In the genomic region with DNA sequence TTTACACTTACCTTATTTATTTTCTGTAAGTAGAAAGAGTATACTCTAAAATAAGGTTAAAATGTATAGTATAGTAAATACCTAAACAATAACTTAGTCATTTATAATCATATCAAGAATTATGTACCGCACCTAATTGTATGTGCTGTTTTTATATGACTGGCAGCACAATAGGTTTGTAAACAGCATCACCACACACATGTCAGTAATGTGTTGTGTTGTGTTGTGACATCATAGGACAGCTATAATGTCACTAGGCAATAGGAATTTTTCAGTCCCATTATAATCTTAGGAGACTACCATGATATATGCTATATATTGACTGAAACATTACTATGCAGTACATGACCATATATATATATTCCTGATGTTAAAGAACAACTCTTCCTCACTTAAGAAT, we compare ENCODE assay signal across 32 cellular contexts.
DNase-seq lines count a peak whose midpoint lies in the region; ATAC-seq, FAIRE-seq and TF ChIP-seq lines count a peak whose summit lies in the region.
"Had no signal": no experiment of that assay in that cellular context is flagged by ENCODE, and none has a peak within 500 bp of the region (broad histone marks: within the 10 kb centered on the region; RNA-seq: fewer than 3 reads in every experiment).

No MANE protein-coding gene starts in this region.

- FAIRE-seq in HepG2 (lab: Jason Lieb, UNC) (no peak), D721Med (lab: Jason Lieb, UNC) (peak; percentile 6)
- FAIRE-seq: A204.1, A549 had no signal

- intact Hi-C loops in HepG2 (cut with micrococcal nuclease; ENCODE audit: unreplicated experiment) (no loop called here), right lobe of liver (cut with DNase I) (no loop called here)

- H2AFZ ChIP-seq in HepG2 (ENCODE audit: low read length) (no peak overlapping the region), neural cell (ENCODE audit: low read depth, low read length) (no peak overlapping the region)

- TF ChIP-seq RAD21 in HepG2 (CRISPR knock-in tag; IDR thresholded peaks at IDR 0.05) (no peak), neural cell (conservative IDR thresholded peaks at IDR 0.05) (no peak)

- no peak overlapping the region for H3K27ac ChIP-seq in HepG2 (ENCODE audit: extremely low read length, insufficient read depth, low read length)
- no peak overlapping the region for H3K27ac ChIP-seq in right lobe of liver
- H3K27ac ChIP-seq in neural cell (ENCODE audit: low read length): no peak overlapping the region
- H3K27ac ChIP-seq: 22Rv1; A549; BLaER1; BLaER1 treated with 17β-estradiol and CSF1 and Interleukin-3, amounts not matched to agents 10 nM and 100 nM; C4-2B had no signal

- H3K9me3 ChIP-seq in HepG2 (ENCODE audit: low read length) (peaks cover 71% of the 10 kb centered on the region), right lobe of liver (no peaks in the 10 kb centered on the region), neural cell (ENCODE audit: low read length) (no peaks in the 10 kb centered on the region)
- H3K9me3 ChIP-seq: A549; BE2C; BLaER1; BLaER1 treated with 17β-estradiol and CSF1 and Interleukin-3, amounts not matched to agents 10 nM and 100 nM; Caco-2 had no signal

- H3K27me3 ChIP-seq in HepG2 (ENCODE audit: control insufficient read depth in 1 of 2, insufficient read depth in 2 of 2, low read length in 2 of 2): no peaks in the 10 kb centered on the region
- H3K27me3 ChIP-seq in right lobe of liver: no peaks in the 10 kb centered on the region
- no peaks in the 10 kb centered on the region for H3K27me3 ChIP-seq in neural cell (ENCODE audit: insufficient read depth, low read depth, low read length)
- H3K27me3 ChIP-seq: BE2C; BLaER1; BLaER1 treated with 17β-estradiol and CSF1 and Interleukin-3, amounts not matched to agents 10 nM and 100 nM had no signal

- DNase-seq in HepG2 (ENCODE audit: low spot score): no peak
- DNase-seq in right lobe of liver: no peak
- no peak for DNase-seq in D721Med (ENCODE audit: insufficient read length, low spot score)
- no peak for DNase-seq in foreskin fibroblast
- DNase-seq in NCI-H774 (lab: John Stamatoyannopoulos, UW): no peak
- DNase-seq: 8988T; ACHN; AML-193; BE2C; C1 segment of cervical spinal cord; Caco-2; Calu3; CD4-positive, alpha-beta memory T cell; CD4-positive, alpha-beta T cell; CD4-positive, CD25-positive, alpha-beta regulatory T cell; CD8-positive, alpha-beta memory T cell; CD8-positive, alpha-beta T cell; COR-L47; DMS 273 treated with DMSO at 0.1 percent for 48 hours; DMS153; DMS53; DMS79; DMS79 treated with DMSO at 0.1 percent for 48 hours; DND-41; EL had no signal

- no peaks in the 10 kb centered on the region for H3K9me2 ChIP-seq in neural cell (ENCODE audit: insufficient read depth, low read length)

- H3K4me3 ChIP-seq in HepG2 (replicated peaks in 1 of 3; ENCODE audit: insufficient read depth in 1 of 3, low read depth in 2 of 3, low read length in 3 of 3): no peak overlapping the region
- H3K4me3 ChIP-seq in right lobe of liver: no peak overlapping the region
- no peak overlapping the region for H3K4me3 ChIP-seq in neural cell (ENCODE audit: low read length)
- H3K4me3 ChIP-seq in foreskin fibroblast (ENCODE audit: low read depth in 1 of 2, low read length in 2 of 2): no peak overlapping the region
- H3K4me3 ChIP-seq: A549; BLaER1; BLaER1 treated with 17β-estradiol and CSF1 and Interleukin-3, amounts not matched to agents 10 nM and 100 nM had no signal

- ATAC-seq in HepG2 (no peak), right lobe of liver (no peak)
- ATAC-seq: A549; CD8-positive, alpha-beta T cell had no signal

- CTCF ChIA-PET in HepG2 (lab: Yijun Ruan, JAX; ENCODE audit: low intra/inter-chr PET ratio, low total read pairs): no interaction called here

- no peaks in the 10 kb centered on the region for H4K20me1 ChIP-seq in HepG2 (ENCODE audit: insufficient read depth, low read length)
- H4K20me1 ChIP-seq in neural cell (ENCODE audit: insufficient read depth): no peaks in the 10 kb centered on the region
- H4K20me1 ChIP-seq: BLaER1; BLaER1 treated with 17β-estradiol and CSF1 and Interleukin-3, amounts not matched to agents 10 nM and 100 nM had no signal

- WGBS in HepG2 (ENCODE audit: low lambda C conversion rate): 0% methylated on average over 1 of the region's 1 CpG
- 63% methylated on average over 1 of the region's 1 CpG for WGBS in right lobe of liver (ENCODE audit: insufficient coverage, low coverage, low lambda C conversion rate, missing lambda C conversion rate)

- no peaks in the 10 kb centered on the region for H3K36me3 ChIP-seq in HepG2 (replicated peaks in 1 of 2; ENCODE audit: control insufficient read depth in 1 of 2, insufficient read depth in 2 of 2, low read length in 2 of 2)
- no peaks in the 10 kb centered on the region for H3K36me3 ChIP-seq in right lobe of liver
- H3K36me3 ChIP-seq in neural cell (ENCODE audit: insufficient read depth, low read length): no peaks in the 10 kb centered on the region
- H3K36me3 ChIP-seq: BE2C; BLaER1; BLaER1 treated with 17β-estradiol and CSF1 and Interleukin-3, amounts not matched to agents 10 nM and 100 nM had no signal

- no peaks in the 10 kb centered on the region for H3F3A ChIP-seq in neural cell (ENCODE audit: insufficient read depth, low read length, poor library complexity, severe bottlenecking)

- in situ Hi-C loops in HepG2 (cut with HindIII; ENCODE audit: extremely low pct_ligation_motif_present, low pct_unique_long_range_greater_than_20kb): no loop called here

- TF ChIP-seq POLR2A in HepG2 (IDR thresholded peaks at IDR 0.05; ENCODE audit: insufficient read depth in 1 of 2, low read depth in 2 of 2, low read length in 2 of 2) (no peak), right lobe of liver (IDR thresholded peaks at IDR 0.05) (no peak)

- POLR2A ChIA-PET in HepG2 (lab: Yijun Ruan, JAX): no interaction called here

- H3K79me2 ChIP-seq in HepG2 (ENCODE audit: insufficient read depth, low read length) (no peaks in the 10 kb centered on the region), neural cell (replicated peaks; ENCODE audit: insufficient read depth, low read length) (no peaks in the 10 kb centered on the region)

- no peak overlapping the region for H3K9ac ChIP-seq in HepG2 (ENCODE audit: insufficient read depth, low read depth, low read length)
- H3K9ac ChIP-seq in neural cell (ENCODE audit: low read length): no peak overlapping the region
- H3K9ac ChIP-seq: BLaER1; BLaER1 treated with 17β-estradiol and CSF1 and Interleukin-3, amounts not matched to agents 10 nM and 100 nM had no signal

- no peak overlapping the region for H3K4me2 ChIP-seq in HepG2 (ENCODE audit: low read depth, low read length)
- no peak overlapping the region for H3K4me2 ChIP-seq in neural cell (ENCODE audit: low read length)
- H3K4me2 ChIP-seq: A549; BLaER1; BLaER1 treated with 17β-estradiol and CSF1 and Interleukin-3, amounts not matched to agents 10 nM and 100 nM had no signal

- no TSS peak for BruUV-seq in HepG2 (replicated peaks; lab: Mats Ljungman, UMichigan)

- H3K4me1 ChIP-seq in HepG2 (ENCODE audit: insufficient read depth, low read length): no peaks in the 10 kb centered on the region
- H3K4me1 ChIP-seq in right lobe of liver: no peaks in the 10 kb centered on the region
- H3K4me1 ChIP-seq: A549; BLaER1; BLaER1 treated with 17β-estradiol and CSF1 and Interleukin-3, amounts not matched to agents 10 nM and 100 nM; Caco-2 had no signal

- TF ChIP-seq EP300 in HepG2 (IDR thresholded peaks at IDR 0.05; ENCODE audit: low read depth in 2 of 2, low read length in 2 of 2) (no peak), HepG2 (CRISPR knock-in tag; IDR thresholded peaks at IDR 0.05; ENCODE audit: borderline replicate concordance) (no peak), neural cell (conservative IDR thresholded peaks at IDR 0.05; ENCODE audit: poor library complexity, severe bottlenecking) (peak; percentile 55)

- no peak for TF ChIP-seq CTCF in HepG2 (CRISPR knock-in tag; IDR thresholded peaks at IDR 0.05)
- no peak for TF ChIP-seq CTCF in right lobe of liver (IDR thresholded peaks at IDR 0.05)
- TF ChIP-seq CTCF in D721Med (IDR thresholded peaks at IDR 0.05; ENCODE audit: insufficient read depth, missing control alignments): no peak
- no peak for TF ChIP-seq CTCF in neural cell (IDR thresholded peaks at IDR 0.05; ENCODE audit: poor library complexity, severe bottlenecking)
- no peak for TF ChIP-seq CTCF in foreskin fibroblast (IDR thresholded peaks at IDR 0.05; ENCODE audit: low read depth, low read length)

TF ChIP-seq in HepG2, 621 proteins besides CTCF, POLR2A, EP300 and RAD21:
- TF ChIP-seq TFAP4 (IDR thresholded peaks at IDR 0.05; ENCODE audit: borderline replicate concordance, low read depth): no peak
- 0 out of 2 replicates have a peak, but pooled peaks have one; percentile 28 for TF ChIP-seq CREB1 (IDR thresholded peaks at IDR 0.05)
- no peak for TF ChIP-seq CREB1 (CRISPR knock-in tag; IDR thresholded peaks at IDR 0.05)
- no peak for TF ChIP-seq GATA4 (IDR thresholded peaks at IDR 0.05; ENCODE audit: borderline replicate concordance, low read depth)
- no peak for TF ChIP-seq KDM3A (CRISPR knock-in tag; IDR thresholded peaks at IDR 0.05; ENCODE audit: low read depth)

TF ChIP-seq in neural cell, 6 proteins besides CTCF, POLR2A, EP300 and RAD21:
- no peak for TF ChIP-seq MXI1 (conservative IDR thresholded peaks at IDR 0.05; ENCODE audit: poor library complexity, severe bottlenecking)
- TF ChIP-seq SMC3 (conservative IDR thresholded peaks at IDR 0.05; ENCODE audit: poor library complexity): no peak
- TF ChIP-seq POLR2AphosphoS5 (IDR thresholded peaks at IDR 0.05): peak; percentile 63
- no peak for TF ChIP-seq REST (IDR thresholded peaks at IDR 0.05; ENCODE audit: borderline replicate concordance)
